In the genomic region with DNA sequence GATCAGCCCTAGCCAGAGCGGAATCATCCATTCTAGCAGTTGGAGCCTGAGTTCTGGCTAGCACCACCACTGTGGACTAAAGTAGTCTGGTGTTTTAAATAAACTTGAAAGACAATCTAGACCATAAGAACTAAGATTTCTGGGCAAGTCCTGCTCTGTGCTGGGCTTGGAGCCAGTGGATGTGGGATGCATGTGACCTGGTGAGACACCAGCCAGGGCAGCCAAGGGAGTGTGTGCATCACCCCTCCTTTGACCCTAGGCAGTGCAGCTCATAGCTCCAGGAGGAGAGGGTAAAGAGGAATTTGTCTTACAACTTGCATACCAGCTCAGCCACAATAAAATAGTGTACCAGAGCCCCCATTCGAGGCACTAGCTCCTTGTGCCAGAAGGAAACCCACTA, we compare ENCODE assay signal across 12 cellular contexts. TPM values are rescaled to one million over a fixed set of nuclear protein-coding genes. Genes with fewer than 3 reads are reported as not detected.
DNase-seq lines count a peak whose midpoint lies in the region; ATAC-seq and TF ChIP-seq lines count a peak whose summit lies in the region.
"Had no signal": no experiment of that assay in that cellular context is flagged by ENCODE, and none has a peak within 500 bp of the region (broad histone marks: within the 10 kb centered on the region; RNA-seq: fewer than 3 reads in every experiment).

No MANE protein-coding gene starts in this region.

- H3K9me3 Mint-ChIP-seq in neural progenitor cell: no peaks in the 10 kb centered on the region
- H3K9me3 Mint-ChIP-seq: central memory CD8-positive, alpha-beta T cell had no signal

- no peak overlapping the region for H3K9ac ChIP-seq in neural progenitor cell

- H3F3A ChIP-seq in neural progenitor cell (ENCODE audit: low read depth): no peaks in the 10 kb centered on the region

- H3K27ac Mint-ChIP-seq in neural progenitor cell: no peak overlapping the region
- no peak overlapping the region for H3K27ac Mint-ChIP-seq in T-helper 17 cell

- no peak for ATAC-seq in T-helper 17 cell

- no peaks in the 10 kb centered on the region for H3K36me3 Mint-ChIP-seq in neural progenitor cell
- H3K36me3 Mint-ChIP-seq in T-helper 17 cell (ENCODE audit: low read depth): no peaks in the 10 kb centered on the region

- H3K4me2 ChIP-seq in neural progenitor cell: no peak overlapping the region

- H3K27me3 Mint-ChIP-seq in neural progenitor cell (ENCODE audit: insufficient read depth, low read depth): no peaks in the 10 kb centered on the region
- H3K27me3 Mint-ChIP-seq in T-helper 17 cell: peaks cover 28% of the 10 kb centered on the region

- no peaks in the 10 kb centered on the region for H4K20me1 ChIP-seq in neural progenitor cell (ENCODE audit: low read depth)

- no peak overlapping the region for H2AFZ ChIP-seq in neural progenitor cell (replicated peaks)

- H3K27ac ChIP-seq in RWPE1 (peak overlapping the region; percentile 55), neural progenitor cell (no peak overlapping the region)
- H3K27ac ChIP-seq: SJCRH30 had no signal

- H3K27me3 ChIP-seq in neural progenitor cell: no peaks in the 10 kb centered on the region
- H3K27me3 ChIP-seq: SJCRH30 had no signal

- POLR2A ChIA-PET in RWPE1 (lab: Yijun Ruan, JAX; ENCODE audit: low non-redundant PET): no interaction called here

- DNase-seq in AG20443 (ENCODE audit: low spot score) (peak; percentile 72), RWPE1 (ENCODE audit: low spot score) (no peak), fibroblast of mammary gland (ENCODE audit: low read depth) (peak; percentile 96), posterior vena cava (ENCODE audit: low spot score) (peak; percentile 90), SIG-M5 treated with dmso at 0.1 percent for 504 hours (lab: John Stamatoyannopoulos, UW; ENCODE audit: unreplicated experiment) (no peak), neural progenitor cell (ENCODE audit: low spot score) (no peak), T-helper 17 cell (no peak)
- no peak for DNase-seq in activated CD4-positive, alpha-beta T cell treated with anti-CD3 and anti-CD28 coated beads, Interleukin-2, amount 50 U/mL, for 48 hours
- DNase-seq: foreskin melanocyte, MV-4-11, SJCRH30 had no signal

- H3K79me2 ChIP-seq in neural progenitor cell (ENCODE audit: low read depth): no peaks in the 10 kb centered on the region

- no peak overlapping the region for H3K4me3 Mint-ChIP-seq in neural progenitor cell
- H3K4me3 Mint-ChIP-seq in T-helper 17 cell: no peak overlapping the region
- H3K4me3 Mint-ChIP-seq: central memory CD8-positive, alpha-beta T cell had no signal

- H3K4me3 ChIP-seq in fibroblast of mammary gland (ENCODE audit: control insufficient read depth, low read depth, low read length): no peak overlapping the region
- H3K4me3 ChIP-seq in neural progenitor cell: no peak overlapping the region
- H3K4me3 ChIP-seq: SJCRH30 had no signal

- CTCF ChIA-PET in RWPE1 (lab: Yijun Ruan, JAX): interaction anchor here (2.4 kb wide), 1 partner anchor 328 kb away, joined by 6 read pairs; no protein-coding TSS in a partner anchor

- H3K36me3 ChIP-seq in neural progenitor cell: no peaks in the 10 kb centered on the region
- H3K36me3 ChIP-seq: SJCRH30 had no signal

- intact Hi-C loops in posterior vena cava (cut with DNase I): loop anchor here in 1 of 2 donors (10.0 kb wide), 1 partner anchor 329 kb away; no protein-coding TSS in a partner anchor

- no peaks in the 10 kb centered on the region for H3K9me3 ChIP-seq in neural progenitor cell (ENCODE audit: low read depth)
- no peaks in the 10 kb centered on the region for H3K9me3 ChIP-seq in T-helper 17 cell (ENCODE audit: control insufficient read depth, low read length, poor library complexity, severe bottlenecking)
- H3K9me3 ChIP-seq: SJCRH30 had no signal

- H3K4me1 Mint-ChIP-seq in neural progenitor cell: no peaks in the 10 kb centered on the region
- H3K4me1 Mint-ChIP-seq in T-helper 17 cell: no peaks in the 10 kb centered on the region
- H3K4me1 Mint-ChIP-seq: central memory CD8-positive, alpha-beta T cell had no signal

- H3K4me1 ChIP-seq in neural progenitor cell: peaks cover 7% of the 10 kb centered on the region
- H3K4me1 ChIP-seq: SJCRH30 had no signal

- TF ChIP-seq CTCF in RWPE1 (conservative IDR thresholded peaks at IDR 0.05; ENCODE audit: low read depth) (no peak), fibroblast of mammary gland (conservative IDR thresholded peaks at IDR 0.05; ENCODE audit: control insufficient read depth, insufficient read depth, low read depth, low read length) (no peak), neural progenitor cell (IDR thresholded peaks at IDR 0.05) (no peak)

RNA-seq across cellular contexts. Expression of a gene that starts 21.0 kb away (rescaled TPM):
- total RNA-seq in posterior vena cava: 100 to 1,000 TPM in 1 of 2 donors, 10 to 100 TPM in 1; 75.1 to 118 TPM
- not detected in 2 replicates for total RNA-seq in neural progenitor cell (ENCODE audit: low replicate concordance)
- not detected for total RNA-seq in T-helper 17 cell
- total RNA-seq: SJCRH30 had no signal

RNA-seq across cellular contexts. Expression of a gene that starts 57.1 kb away (rescaled TPM):
- total RNA-seq in posterior vena cava (10 to 100 TPM; 17.0 to 18.9 TPM), neural progenitor cell (ENCODE audit: low replicate concordance) (0.53 and 1.1 TPM in 2 replicates), T-helper 17 cell (not detected)

Comparison
In these comparisons a context has a peak if more than half of its experiments do, and no peak if none do; other contexts are left out.
1. DNase-seq: peak in AG20443 (single experiment), fibroblast of mammary gland (single experiment) and posterior vena cava (single experiment); none in RWPE1 (single experiment), SIG-M5 treated with dmso at 0.1 percent for 504 hours (single experiment), neural progenitor cell (single experiment), activated CD4-positive, alpha-beta T cell treated with anti-CD3 and anti-CD28 coated beads, Interleukin-2, amount 50 U/mL, for 48 hours (0 of 2) and T-helper 17 cell (0 of 3).
2. RNA of a gene that starts 21.0 kb away (total RNA-seq): 75.1 to 118 TPM in posterior vena cava; not detected in neural progenitor cell and not detected in T-helper 17 cell; every median in the first group is over 10 times any median in the second.